Comparison of ENCODE assay signal across 18 cellular contexts in genomic region chr19:13782537-13782936, GRCh38. TPM values are rescaled to one million over a fixed set of nuclear protein-coding genes. Genes with fewer than 3 reads are reported as not detected.
DNase-seq lines count a peak whose midpoint lies in the region; TF ChIP-seq lines count a peak whose summit lies in the region.
"Had no signal": no experiment of that assay in that cellular context is flagged by ENCODE, and none has a peak within 500 bp of the region (broad histone marks: within the 10 kb centered on the region; RNA-seq: fewer than 3 reads in every experiment).

No MANE protein-coding gene starts in this region.

- POLR2A ChIA-PET in activated CD4-positive, alpha-beta memory T cell treated with anti-CD3 and anti-CD28 coated beads for 36 hours (lab: Charles Lee): interaction anchor here (0.9 to 2.2 kb wide), 2 partner anchors 12 to 79 kb away, joined by 3 to 8 read pairs; partner anchors contain the start of gene ZSWIM4
- POLR2A ChIA-PET in activated CD4-positive, alpha-beta memory T cell treated with anti-CD3 and anti-CD28 coated beads, Interleukin-2, amount 10 ng/mL, durations not matched to agents 7 days and 5 days (lab: Charles Lee): interaction anchor here (1.2 to 7.9 kb wide), 2 partner anchors 35 to 80 kb away, joined by 3 to 66 read pairs; a partner anchor contains a TSS

- H3K27ac ChIP-seq in mesendoderm (ENCODE audit: low read depth, low read length): no peak overlapping the region
- no peak overlapping the region for H3K27ac ChIP-seq in brain microvascular endothelial cell
- H3K27ac ChIP-seq: gastrocnemius medialis had no signal

- H3K27me3 ChIP-seq in mesendoderm (ENCODE audit: insufficient read depth, low read length, poor library complexity): no peaks in the 10 kb centered on the region
- H3K27me3 ChIP-seq in brain microvascular endothelial cell (replicated peaks): no peaks in the 10 kb centered on the region
- H3K27me3 ChIP-seq: thyroid gland had no signal

- no peak overlapping the region for H2BK15ac ChIP-seq in mesendoderm (replicated peaks; ENCODE audit: low read depth)

- no CpG with 5 or more reads among the region's 8 CpGs for WGBS in mesendoderm (ENCODE audit: extremely low coverage, insufficient coverage, low lambda C conversion rate)

- H3K79me2 ChIP-seq in mesendoderm (ENCODE audit: control insufficient read depth, insufficient read depth, low read length): no peaks in the 10 kb centered on the region

- no peak overlapping the region for H2BK120ac ChIP-seq in mesendoderm (ENCODE audit: low read depth, low read length)

- H3K9me3 Mint-ChIP-seq in activated CD4-positive, alpha-beta memory T cell treated with anti-CD3 and anti-CD28 coated beads for 36 hours: no peaks in the 10 kb centered on the region
- H3K9me3 Mint-ChIP-seq in activated CD4-positive, alpha-beta memory T cell treated with anti-CD3 and anti-CD28 coated beads, Interleukin-2, amount 10 ng/mL, durations not matched to agents 7 days and 5 days: no peaks in the 10 kb centered on the region
- H3K9me3 Mint-ChIP-seq in type B pancreatic cell: no peaks in the 10 kb centered on the region

- H2BK5ac ChIP-seq in mesendoderm (ENCODE audit: low read length): no peak overlapping the region

- no peak overlapping the region for H3K4me3 ChIP-seq in mesendoderm (ENCODE audit: low read length)
- no peak overlapping the region for H3K4me3 ChIP-seq in brain microvascular endothelial cell (ENCODE audit: low read depth, low read length)
- H3K4me3 ChIP-seq: gastrocnemius medialis, thyroid gland had no signal

- no peak overlapping the region for H3K4ac ChIP-seq in mesendoderm (ENCODE audit: low read depth, low read length)

- H3K36me3 ChIP-seq in mesendoderm (ENCODE audit: control insufficient read depth, insufficient read depth, low read length): peaks cover 14% of the 10 kb centered on the region
- H3K36me3 ChIP-seq in brain microvascular endothelial cell (replicated peaks): peaks cover 20% of the 10 kb centered on the region

- DNase-seq in activated CD4-positive, alpha-beta memory T cell treated with anti-CD3 and anti-CD28 coated beads for 36 hours: no peak
- no peak for DNase-seq in activated CD4-positive, alpha-beta memory T cell treated with anti-CD3 and anti-CD28 coated beads, Interleukin-2, amount 10 ng/mL, durations not matched to agents 7 days and 5 days
- peak; percentile 65 for DNase-seq in amniotic epithelial cell (ENCODE audit: low read depth)
- DNase-seq in mesendoderm: no peak
- no peak for DNase-seq in type B pancreatic cell (ENCODE audit: extremely low spot score, unreplicated experiment)
- DNase-seq in brain microvascular endothelial cell: no peak
- DNase-seq in GDM1 (lab: John Stamatoyannopoulos, UW): no peak
- DNase-seq in NCI-H2171 treated with DMSO at 0.1 percent for 48 hours (lab: John Stamatoyannopoulos, UW): no peak
- DNase-seq: activated CD4-positive, CD25-positive, alpha-beta regulatory T cell; C1 segment of cervical spinal cord; cortex of kidney; DMS53; gastrocnemius medialis; Kasumi-1; NCI-H1436; stimulated activated CD4-positive, alpha-beta T cell treated with anti-CD3 and anti-CD28 coated beads, Interleukin-4, amount 100 ng/mL, for 1 hour; T-helper 17 cell; thyroid gland had no signal

- peaks cover 5% of the 10 kb centered on the region for H3K36me3 Mint-ChIP-seq in activated CD4-positive, alpha-beta memory T cell treated with anti-CD3 and anti-CD28 coated beads for 36 hours
- peaks cover 21% of the 10 kb centered on the region for H3K36me3 Mint-ChIP-seq in activated CD4-positive, alpha-beta memory T cell treated with anti-CD3 and anti-CD28 coated beads, Interleukin-2, amount 10 ng/mL, durations not matched to agents 7 days and 5 days (ENCODE audit: low read depth)
- H3K36me3 Mint-ChIP-seq in type B pancreatic cell: peaks cover 7% of the 10 kb centered on the region

- H3K9ac ChIP-seq in mesendoderm (ENCODE audit: low read length): no peak overlapping the region

- TF ChIP-seq CTCF in type B pancreatic cell (conservative IDR thresholded peaks at IDR 0.05) (no peak), brain microvascular endothelial cell (IDR thresholded peaks at IDR 0.05; ENCODE audit: low read depth, low read length, missing control alignments) (no peak)

- intact Hi-C loops in activated CD4-positive, alpha-beta memory T cell treated with anti-CD3 and anti-CD28 coated beads for 36 hours (cut with micrococcal nuclease): no loop called here

- H3K27me3 Mint-ChIP-seq in activated CD4-positive, alpha-beta memory T cell treated with anti-CD3 and anti-CD28 coated beads for 36 hours: no peaks in the 10 kb centered on the region
- no peaks in the 10 kb centered on the region for H3K27me3 Mint-ChIP-seq in activated CD4-positive, alpha-beta memory T cell treated with anti-CD3 and anti-CD28 coated beads, Interleukin-2, amount 10 ng/mL, durations not matched to agents 7 days and 5 days
- H3K27me3 Mint-ChIP-seq in type B pancreatic cell: no peaks in the 10 kb centered on the region
- H3K27me3 Mint-ChIP-seq: T-helper 17 cell had no signal

- H4K5ac ChIP-seq in mesendoderm (ENCODE audit: low read length): no peak overlapping the region

- H3K23ac ChIP-seq in mesendoderm (ENCODE audit: low read length): no peak overlapping the region

- in situ Hi-C loops in brain microvascular endothelial cell (cut with HindIII; ENCODE audit: low pct_ligation_motif_present, low sequenced_read_pairs): no loop called here

- peaks cover 29% of the 10 kb centered on the region for H3K4me1 Mint-ChIP-seq in activated CD4-positive, alpha-beta memory T cell treated with anti-CD3 and anti-CD28 coated beads for 36 hours (ENCODE audit: low read depth)
- peaks cover 28% of the 10 kb centered on the region for H3K4me1 Mint-ChIP-seq in activated CD4-positive, alpha-beta memory T cell treated with anti-CD3 and anti-CD28 coated beads, Interleukin-2, amount 10 ng/mL, durations not matched to agents 7 days and 5 days
- H3K4me1 Mint-ChIP-seq in type B pancreatic cell (ENCODE audit: unreplicated experiment): peaks cover 15% of the 10 kb centered on the region

- H3K4me3 Mint-ChIP-seq in activated CD4-positive, alpha-beta memory T cell treated with anti-CD3 and anti-CD28 coated beads for 36 hours: no peak overlapping the region
- H3K4me3 Mint-ChIP-seq in activated CD4-positive, alpha-beta memory T cell treated with anti-CD3 and anti-CD28 coated beads, Interleukin-2, amount 10 ng/mL, durations not matched to agents 7 days and 5 days: no peak overlapping the region
- H3K4me3 Mint-ChIP-seq in type B pancreatic cell: no peak overlapping the region
- H3K4me3 Mint-ChIP-seq: T-helper 17 cell had no signal

- no peak overlapping the region for H3K56ac ChIP-seq in mesendoderm (ENCODE audit: low read length)

- H3K4me1 ChIP-seq in mesendoderm (ENCODE audit: control insufficient read depth, low read depth, low read length): no peaks in the 10 kb centered on the region

- H3K4me2 ChIP-seq in mesendoderm (ENCODE audit: low read length): no peak overlapping the region

- H3K18ac ChIP-seq in mesendoderm (ENCODE audit: low read length): no peak overlapping the region

- H3K27ac Mint-ChIP-seq in activated CD4-positive, alpha-beta memory T cell treated with anti-CD3 and anti-CD28 coated beads for 36 hours: peak overlapping the region; percentile 18
- no peak overlapping the region for H3K27ac Mint-ChIP-seq in activated CD4-positive, alpha-beta memory T cell treated with anti-CD3 and anti-CD28 coated beads, Interleukin-2, amount 10 ng/mL, durations not matched to agents 7 days and 5 days
- peak overlapping the region; percentile 62 for H3K27ac Mint-ChIP-seq in type B pancreatic cell
- H3K27ac Mint-ChIP-seq: T-helper 17 cell had no signal

- CTCF ChIA-PET in activated CD4-positive, alpha-beta memory T cell treated with anti-CD3 and anti-CD28 coated beads for 36 hours (lab: Charles Lee): interaction anchor here (2.6 to 8.6 kb wide), 2 partner anchors 80 to 96 kb away, joined by 8 to 145 read pairs; no protein-coding TSS in a partner anchor
- CTCF ChIA-PET in activated CD4-positive, alpha-beta memory T cell treated with anti-CD3 and anti-CD28 coated beads, Interleukin-2, amount 10 ng/mL, durations not matched to agents 7 days and 5 days (lab: Charles Lee): interaction anchor here (11.1 kb wide), 1 partner anchor 80 kb away, joined by 190 read pairs; no protein-coding TSS in a partner anchor

- H4K8ac ChIP-seq in mesendoderm (ENCODE audit: low read depth, low read length): no peak overlapping the region

- peak overlapping the region; percentile 37 for H2AK5ac ChIP-seq in mesendoderm (ENCODE audit: low read length)

- H3K79me1 ChIP-seq in mesendoderm (ENCODE audit: low read length): no peaks in the 10 kb centered on the region

RNA-seq across cellular contexts. Expression of gene C19orf53, which starts 8.3 kb away (rescaled TPM):
- total RNA-seq in activated CD4-positive, alpha-beta memory T cell treated with anti-CD3 and anti-CD28 coated beads for 36 hours: 100 to 1,000 TPM; 124 to 142 TPM
- total RNA-seq in activated CD4-positive, alpha-beta memory T cell treated with anti-CD3 and anti-CD28 coated beads, Interleukin-2, amount 10 ng/mL, durations not matched to agents 7 days and 5 days: 10 to 100 TPM; 79.4 to 83.7 TPM
- polyA plus RNA-seq in mesendoderm (2013, experiment 1 of 2): 323 TPM
- 327 TPM for polyA plus RNA-seq in mesendoderm (2013, experiment 2 of 2)
- 89.8 and 101 TPM in 2 replicates for total RNA-seq in type B pancreatic cell (ENCODE audit: low replicate concordance)

RNA-seq across cellular contexts. Expression of gene ZSWIM4, which starts 12.7 kb away (rescaled TPM):
- 10 to 100 TPM in 1 of 2 experiments, 1 to 10 TPM in 1; 9.2 to 10.2 TPM for total RNA-seq in activated CD4-positive, alpha-beta memory T cell treated with anti-CD3 and anti-CD28 coated beads for 36 hours
- 10 to 100 TPM; 10.1 to 10.4 TPM for total RNA-seq in activated CD4-positive, alpha-beta memory T cell treated with anti-CD3 and anti-CD28 coated beads, Interleukin-2, amount 10 ng/mL, durations not matched to agents 7 days and 5 days
- polyA plus RNA-seq in mesendoderm (2013, experiment 1 of 2): 31.4 TPM
- polyA plus RNA-seq in mesendoderm (2013, experiment 2 of 2): 30.0 TPM
- 15.0 and 15.7 TPM in 2 replicates for total RNA-seq in type B pancreatic cell (ENCODE audit: low replicate concordance)

RNA-seq across cellular contexts. Expression of gene MRI1, which starts 18.2 kb away (rescaled TPM):
- 10 to 100 TPM; 17.7 to 19.3 TPM for total RNA-seq in activated CD4-positive, alpha-beta memory T cell treated with anti-CD3 and anti-CD28 coated beads for 36 hours
- 10 to 100 TPM; 22.4 to 22.7 TPM for total RNA-seq in activated CD4-positive, alpha-beta memory T cell treated with anti-CD3 and anti-CD28 coated beads, Interleukin-2, amount 10 ng/mL, durations not matched to agents 7 days and 5 days
- polyA plus RNA-seq in mesendoderm (2013, experiment 1 of 2): 16.7 TPM
- 16.4 TPM for polyA plus RNA-seq in mesendoderm (2013, experiment 2 of 2)
- 24.0 and 27.7 TPM in 2 replicates for total RNA-seq in type B pancreatic cell (ENCODE audit: low replicate concordance)
